Comparison of ENCODE assay signal across 15 cellular contexts in genomic region chr3:159806412-159806811, GRCh38. TPM values are rescaled to one million over a fixed set of nuclear protein-coding genes. Genes with fewer than 3 reads are reported as not detected.
A peak's percentile ranks its signal among the peaks of the same experiment; 100 is the strongest.
DNase-seq lines count a peak whose midpoint lies in the region; ATAC-seq, FAIRE-seq and TF ChIP-seq lines count a peak whose summit lies in the region.
"Had no signal": no experiment of that assay in that cellular context is flagged by ENCODE, and none has a peak within 500 bp of the region (broad histone marks: within the 10 kb centered on the region; RNA-seq: fewer than 3 reads in every experiment).

No MANE protein-coding gene starts in this region.

- POLR2A ChIA-PET in HepG2 (lab: Yijun Ruan, JAX): no interaction called here

- BruUV-seq in HepG2 (replicated peaks; lab: Mats Ljungman, UMichigan): no TSS peak

- H3K4me2 ChIP-seq in HepG2 (ENCODE audit: low read depth, low read length): no peak overlapping the region
- H3K4me2 ChIP-seq: GM23338 had no signal

- TF ChIP-seq CTCF in liver (IDR thresholded peaks at IDR 0.05; ENCODE audit: low read depth, low read length, missing input control) (no peak), HepG2 (CRISPR knock-in tag; IDR thresholded peaks at IDR 0.05) (no peak)

- DNase-seq in HepG2 (ENCODE audit: low spot score) (no peak), foreskin melanocyte (peak; percentile 40), nucleus accumbens (lab: John Stamatoyannopoulos, UW) (peak in 34 of 56 donors; percentile 10 to 73 (median 40)), COLO829 (ENCODE audit: low spot score) (no peak), NAMALWA (ENCODE audit: low spot score) (no peak), hepatic stellate cell (ENCODE audit: low spot score) (no peak), occipital lobe (lab: John Stamatoyannopoulos, UW) (no peak)
- DNase-seq: activated effector memory CD4-positive, alpha-beta T cell treated with Interleukin-2 at 50 U/mL for 16 hours; NCI-H446; OCI-M1 had no signal

- no peak for TF ChIP-seq EP300 in HepG2 (IDR thresholded peaks at IDR 0.05; ENCODE audit: low read depth in 2 of 2, low read length in 2 of 2)
- TF ChIP-seq EP300 in HepG2 (CRISPR knock-in tag; IDR thresholded peaks at IDR 0.05; ENCODE audit: borderline replicate concordance): no peak

- H3K27me3 ChIP-seq in liver (ENCODE audit: control insufficient read depth in 4 of 4, insufficient read depth in 4 of 4, low read length in 3 of 4) (no peaks in the 10 kb centered on the region), HepG2 (ENCODE audit: control insufficient read depth in 1 of 2, insufficient read depth in 2 of 2, low read length in 2 of 2) (no peaks in the 10 kb centered on the region)
- H3K27me3 ChIP-seq: vagina had no signal

- CTCF ChIA-PET in HepG2 (lab: Yijun Ruan, JAX; ENCODE audit: low intra/inter-chr PET ratio, low total read pairs): no interaction called here

- no peaks in the 10 kb centered on the region for H3K79me2 ChIP-seq in HepG2 (ENCODE audit: insufficient read depth, low read length)

- H3K27ac ChIP-seq in liver (ENCODE audit: low read depth in 1 of 2, low read length in 2 of 2) (no peak overlapping the region), HepG2 (ENCODE audit: extremely low read length, insufficient read depth, low read length) (no peak overlapping the region)
- H3K27ac ChIP-seq: prostate gland, vagina had no signal

- H3K9ac ChIP-seq in liver (ENCODE audit: low read depth in 1 of 2, low read length in 2 of 2) (no peak overlapping the region), HepG2 (ENCODE audit: insufficient read depth, low read depth, low read length) (no peak overlapping the region)

- WGBS in liver: 56% methylated on average over 5 of the region's 5 CpGs
- WGBS in HepG2 (ENCODE audit: low lambda C conversion rate): 40% methylated on average over 5 of the region's 5 CpGs

- TF ChIP-seq POLR2A in HepG2 (IDR thresholded peaks at IDR 0.05; ENCODE audit: insufficient read depth in 1 of 2, low read depth in 2 of 2, low read length in 2 of 2): no peak

- H3K36me3 ChIP-seq in liver (ENCODE audit: control insufficient read depth in 4 of 4, insufficient read depth in 3 of 4, low read depth in 1 of 4, low read length in 3 of 4) (no peaks in the 10 kb centered on the region), HepG2 (replicated peaks in 1 of 2; ENCODE audit: control insufficient read depth in 1 of 2, insufficient read depth in 2 of 2, low read length in 2 of 2) (no peaks in the 10 kb centered on the region)
- H3K36me3 ChIP-seq: prostate gland, vagina had no signal

- H4K20me1 ChIP-seq in HepG2 (ENCODE audit: insufficient read depth, low read length): no peaks in the 10 kb centered on the region

- peaks cover 0 to 11% (median 10%) of the 10 kb centered on the region in 4 donors for H3K4me1 ChIP-seq in liver (ENCODE audit: control insufficient read depth in 4 of 4, insufficient read depth in 4 of 4, low read length in 3 of 4)
- H3K4me1 ChIP-seq in HepG2 (ENCODE audit: insufficient read depth, low read length): no peaks in the 10 kb centered on the region
- H3K4me1 ChIP-seq: prostate gland had no signal

- no peaks in the 10 kb centered on the region for H3K9me3 ChIP-seq in liver (ENCODE audit: control insufficient read depth in 4 of 4, low read length in 3 of 4)
- H3K9me3 ChIP-seq in HepG2 (ENCODE audit: low read length): no peaks in the 10 kb centered on the region
- H3K9me3 ChIP-seq: prostate gland, vagina had no signal

- in situ Hi-C loops in HepG2 (cut with HindIII; ENCODE audit: extremely low pct_ligation_motif_present, low pct_unique_long_range_greater_than_20kb): loop anchor here (5.0 kb wide), 1 partner anchor 189 kb away; no protein-coding TSS in a partner anchor

- no peak for FAIRE-seq in HepG2 (lab: Jason Lieb, UNC)

- no peak for ATAC-seq in HepG2

- H2AFZ ChIP-seq in HepG2 (ENCODE audit: low read length): no peak overlapping the region
- H2AFZ ChIP-seq: GM23338 had no signal

- intact Hi-C loops in HepG2 (cut with micrococcal nuclease; ENCODE audit: unreplicated experiment): loop anchor here (10.0 kb wide), 1 partner anchor 62 kb away; no protein-coding TSS in a partner anchor

- no peak overlapping the region for H3K4me3 ChIP-seq in liver (ENCODE audit: low read depth in 1 of 3, low read length in 3 of 3)
- no peak overlapping the region for H3K4me3 ChIP-seq in HepG2 (replicated peaks in 1 of 3; ENCODE audit: insufficient read depth in 1 of 3, low read depth in 2 of 3, low read length in 3 of 3)
- H3K4me3 ChIP-seq: GM23338, prostate gland, vagina had no signal

- TF ChIP-seq RAD21 in liver (IDR thresholded peaks at IDR 0.05) (peak; percentile 7 to 36), HepG2 (CRISPR knock-in tag; IDR thresholded peaks at IDR 0.05) (no peak)

TF ChIP-seq in liver, 16 proteins besides CTCF, POLR2A, EP300 and RAD21 (continues in another document):
- TF ChIP-seq RXRA (IDR thresholded peaks at IDR 0.05) (peak; percentile 12 to 48), YY1 (IDR thresholded peaks at IDR 0.05) (no peak), FOXA2 (IDR thresholded peaks at IDR 0.05) (no peak), FOXA1 (IDR thresholded peaks at IDR 0.05) (no peak), ATF3 (IDR thresholded peaks at IDR 0.05) (no peak), NR2F2 (IDR thresholded peaks at IDR 0.05) (no peak), HNF4A (conservative IDR thresholded peaks at IDR 0.05) (peak in 1 of 2 donors; percentile 6)

TF ChIP-seq in HepG2, 621 proteins besides CTCF, POLR2A, EP300 and RAD21 (continues in another document):
- TF ChIP-seq E2F5 (CRISPR knock-in tag; conservative IDR thresholded peaks at IDR 0.05) (no peak), PRMT3 (CRISPR knock-in tag; IDR thresholded peaks at IDR 0.05; ENCODE audit: borderline replicate concordance, low read depth) (no peak), ZNF788 (CRISPR knock-in tag; IDR thresholded peaks at IDR 0.05; ENCODE audit: borderline replicate concordance) (no peak), ZNF367 (CRISPR knock-in tag; IDR thresholded peaks at IDR 0.05; ENCODE audit: borderline replicate concordance) (no peak), HES4 (CRISPR knock-in tag; IDR thresholded peaks at IDR 0.05; ENCODE audit: borderline replicate concordance) (no peak), UBTF (CRISPR knock-in tag; IDR thresholded peaks at IDR 0.05) (no peak)

RNA-seq across cellular contexts. Expression of gene SCHIP1, which starts 33.2 kb away (rescaled TPM):
- total RNA-seq in liver: 1 to 10 TPM in 1 of 2 donors, under 1 TPM in 1; 0.47 to 1.6 TPM
- polyA plus RNA-seq in liver: under 1 TPM; 0.21 to 0.46 TPM
- total RNA-seq in HepG2 (2016; rRNA removed; fragmentation: Illumina TruSeq; extraction: Trizol): 0.07 TPM in 1 of 2 replicates, not detected in the other
- total RNA-seq in HepG2 (2016; cell fraction: cytosol; rRNA removed; fragmentation: Illumina TruSeq; extraction: Trizol; ENCODE audit: low read depth): 0.09 TPM in 1 of 2 replicates, not detected in the other
- total RNA-seq in HepG2 (2016; cell fraction: insoluble cytoplasmic fraction; rRNA removed; fragmentation: Illumina TruSeq; extraction: Trizol): 0.13 TPM in 1 of 2 replicates, not detected in the other
- total RNA-seq in HepG2 (2016; cell fraction: membrane; rRNA removed; fragmentation: Illumina TruSeq; extraction: Trizol): 0.03 TPM in 1 of 2 replicates, not detected in the other
- 0.12 and 2.0 TPM in 2 replicates for total RNA-seq in HepG2 (2016; cell fraction: nucleus; rRNA removed; fragmentation: Illumina TruSeq; extraction: Trizol)
- not detected in 2 replicates for polyA plus RNA-seq in HepG2 (2011; rRNA removed)
- polyA plus RNA-seq in HepG2 (2011; cell fraction: cytosol; rRNA removed): not detected in 2 replicates
- 0.08 and 0.28 TPM in 2 replicates for polyA plus RNA-seq in HepG2 (2011; cell fraction: nucleus; rRNA removed)
- polyA plus RNA-seq in HepG2 (2012): not detected in 2 replicates
- polyA plus RNA-seq in HepG2 (2016; cell fraction: cytosol; fragmentation: Illumina TruSeq; extraction: Trizol; ENCODE audit: low read depth): not detected in 2 replicates
- polyA plus RNA-seq in HepG2 (2016; cell fraction: insoluble cytoplasmic fraction; fragmentation: Illumina TruSeq; extraction: Trizol; ENCODE audit: low read depth): 0.19 TPM in 1 of 2 replicates, not detected in the other
- not detected in 2 replicates for polyA plus RNA-seq in HepG2 (2016; cell fraction: membrane; fragmentation: Illumina TruSeq; extraction: Trizol; ENCODE audit: low read depth)
- 0.18 and 0.56 TPM in 2 replicates for polyA plus RNA-seq in HepG2 (2016; cell fraction: nucleus; fragmentation: Illumina TruSeq; extraction: Trizol; ENCODE audit: insufficient read depth, low read depth)
- 5.2 TPM in 1 of 2 replicates, not detected in the other for polyA minus RNA-seq in HepG2 (2011; rRNA and poly(A)+ RNA removed; ENCODE audit: low replicate concordance)
- polyA minus RNA-seq in HepG2 (2011; cell fraction: cytosol; rRNA and poly(A)+ RNA removed): not detected in 2 replicates
- polyA minus RNA-seq in HepG2 (2011; cell fraction: nucleus; rRNA and poly(A)+ RNA removed): 0.13 and 0.25 TPM in 2 replicates
- 50.4 TPM for total RNA-seq in occipital lobe
- polyA plus RNA-seq: IgD-negative memory B cell had no signal

Comparison
In these comparisons a context has a peak if more than half of its experiments do, and no peak if none do; other contexts are left out.
1. DNase-seq: peak in foreskin melanocyte (single experiment) and nucleus accumbens (34 of 56); none in HepG2 (single experiment), COLO829 (single experiment), NAMALWA (single experiment), hepatic stellate cell (single experiment) and occipital lobe (single experiment).
2. RNA of gene SCHIP1, which starts 33.2 kb away (total RNA-seq): 50.4 TPM in occipital lobe (single experiment); 0.47 to 1.6 TPM in liver and 0.03 to 2.0 TPM in HepG2; every median in the first group is over 10 times any median in the second.